Comparison of ENCODE assay signal across 19 cellular contexts in the genomic region with DNA sequence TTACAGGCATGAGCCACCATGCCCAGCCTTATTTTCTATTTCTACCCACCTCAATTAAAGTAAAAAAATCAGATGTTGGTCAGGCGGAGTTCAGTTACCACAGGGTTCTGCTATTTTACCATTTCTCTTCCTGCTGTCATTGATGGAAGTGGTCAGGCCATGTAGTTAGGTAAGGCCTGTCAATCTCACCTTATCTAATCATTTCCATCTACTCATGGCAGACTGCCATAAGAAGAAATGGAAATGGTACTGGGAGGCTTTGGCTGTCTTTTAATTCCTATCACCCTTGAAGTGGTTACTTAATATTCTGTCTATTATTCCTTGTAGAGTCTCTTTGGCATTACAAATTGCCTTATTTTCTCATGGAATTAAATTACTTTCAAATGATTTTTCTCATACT.
"Had no signal": no experiment of that assay in that cellular context is flagged by ENCODE, and none has a peak within 500 bp of the region (broad histone marks: within the 10 kb centered on the region; RNA-seq: fewer than 3 reads in every experiment).

No MANE protein-coding gene starts in this region.

- H3K36me3 ChIP-seq: heart left ventricle, neutrophil, right lobe of liver, spleen, tibial artery, upper lobe of left lung, uterus had no signal

- H3K27me3 ChIP-seq: dorsolateral prefrontal cortex, heart left ventricle, neutrophil, right lobe of liver, spleen, tibial artery, upper lobe of left lung, uterus had no signal

- H3K9me3 ChIP-seq: heart left ventricle, neutrophil, psoas muscle, right lobe of liver, tibial artery, upper lobe of left lung, uterus had no signal

- H3K4me1 ChIP-seq: heart left ventricle, psoas muscle, right lobe of liver, spleen, upper lobe of left lung, uterus had no signal

- ATAC-seq: heart left ventricle; naive thymus-derived CD4-positive, alpha-beta T cell; psoas muscle; right lobe of liver; stimulated activated memory B cell treated with anti-CD40 and anti-IgM and Interleukin-4, amounts not matched to agents 10 μg/mL and 1 μg/mL and 100 μg/mL, for 72 hours had no signal

- DNase-seq: dorsolateral prefrontal cortex; effector CD8-positive, alpha-beta T cell; foreskin melanocyte; heart left ventricle; hippocampal formation; mesendoderm; naive thymus-derived CD4-positive, alpha-beta T cell; psoas muscle; retina; right lobe of liver; spleen; stimulated activated CD4-positive, alpha-beta T cell treated with anti-CD3 and anti-CD28 coated beads, Interleukin-15, amount 100 ng/mL, for 24 hours; stimulated activated CD4-positive, alpha-beta T cell treated with anti-CD3 and anti-CD28 coated beads, Interleukin-1b, Interleukin-23, amount 100 ng/mL, for 48 hours; stimulated activated CD4-positive, alpha-beta T cell treated with anti-CD3 and anti-CD28 coated beads, Interleukin-4, amount 100 ng/mL, for 24 hours; tibial artery; upper lobe of left lung; uterus had no signal

- H3K27ac ChIP-seq: dorsolateral prefrontal cortex, heart left ventricle, neutrophil, psoas muscle, right lobe of liver, spleen, tibial artery, upper lobe of left lung, uterus had no signal

- H3K4me3 ChIP-seq: dorsolateral prefrontal cortex, heart left ventricle, psoas muscle, right lobe of liver, spleen, tibial artery, upper lobe of left lung, uterus had no signal
